In genomic region chr21:37737497-37737896, GRCh38 we compare ENCODE assay signal across 20 cellular contexts.
DNase-seq lines count a peak whose midpoint lies in the region; ATAC-seq and FAIRE-seq lines count a peak whose summit lies in the region.
"Had no signal": no experiment of that assay in that cellular context is flagged by ENCODE, and none has a peak within 500 bp of the region (broad histone marks: within the 10 kb centered on the region; RNA-seq: fewer than 3 reads in every experiment).

No MANE protein-coding gene starts in this region.

- intact Hi-C loops in Right ventricle myocardium inferior (cut with DNase I) (no loop called here), cardiac septum (cut with DNase I) (no loop called here)

- DNase-seq in Right ventricle myocardium inferior (ENCODE audit: missing footprints) = no peak
- no peak for DNase-seq in cardiac septum (ENCODE audit: low spot score)
- DNase-seq in myocyte (ENCODE audit: low read depth) = peak; percentile 91
- no peak for DNase-seq in RKO (ENCODE audit: low spot score)
- no peak for DNase-seq in urothelium cell line (ENCODE audit: low spot score)
- DNase-seq: BE2C; CD8-positive, alpha-beta memory T cell; DMS79 treated with DMSO at 0.1 percent for 48 hours; GOT3; MG63; NCI-H1092 treated with DMSO at 0.1 percent for 48 hours; NCI-H1694; NCI-H2107; NCI-H2227 treated with DMSO at 0.1 percent for 48 hours; NCI-H524; SHP77 had no signal

- H3K36me3 ChIP-seq in endocrine pancreas (ENCODE audit: control insufficient read depth, insufficient read depth, low read length) = no peaks in the 10 kb centered on the region
- H3K36me3 ChIP-seq: BE2C, MG63 had no signal

- H3K9me3 ChIP-seq in endocrine pancreas (ENCODE audit: control insufficient read depth, low read length) = no peaks in the 10 kb centered on the region
- H3K9me3 ChIP-seq: BE2C, MG63 had no signal

- no peaks in the 10 kb centered on the region for H3K27me3 ChIP-seq in endocrine pancreas (ENCODE audit: control insufficient read depth, insufficient read depth, low read length)

- H3K4me3 ChIP-seq in endocrine pancreas (ENCODE audit: control insufficient read depth, insufficient read depth, low read length) = peak overlapping the region; percentile 33
- H3K4me3 ChIP-seq: MG63 had no signal

- ATAC-seq in Right ventricle myocardium inferior = peak; percentile 49
- no peak for ATAC-seq in GM21390 (IDR thresholded peaks at IDR 0.05; ENCODE audit: unreplicated experiment)
- ATAC-seq in HG02759 (IDR thresholded peaks at IDR 0.05; ENCODE audit: unreplicated experiment) = no peak

- peaks cover 11% of the 10 kb centered on the region for H3K4me1 ChIP-seq in endocrine pancreas (ENCODE audit: control insufficient read depth, insufficient read depth, low read length)
- H3K4me1 ChIP-seq: BE2C had no signal

- FAIRE-seq in urothelium cell line (lab: Jason Lieb, UNC) = no peak

- H3K9ac ChIP-seq in endocrine pancreas (ENCODE audit: control insufficient read depth, insufficient read depth, low read length) = no peak overlapping the region
- H3K9ac ChIP-seq: KMS-11 had no signal
